Comparison of ENCODE assay signal across 16 cellular contexts in genomic region chr3:44996556-44996969, GRCh38. TPM values are rescaled to one million over a fixed set of nuclear protein-coding genes. Genes with fewer than 3 reads are reported as not detected.
A peak's percentile ranks its signal among the peaks of the same experiment; 100 is the strongest.
DNase-seq lines count a peak whose midpoint lies in the region; ATAC-seq and TF ChIP-seq lines count a peak whose summit lies in the region.
"Had no signal": no experiment of that assay in that cellular context is flagged by ENCODE, and none has a peak within 500 bp of the region (broad histone marks: within the 10 kb centered on the region; RNA-seq: fewer than 3 reads in every experiment).

No MANE protein-coding gene starts in this region.

- peak; percentile 93 for ATAC-seq in activated CD4-positive, alpha-beta T cell treated with anti-CD3 and anti-CD28 coated beads for 36 hours
- no peak for ATAC-seq in IMR-90 (ENCODE audit: low read depth)
- peak; percentile 82 for ATAC-seq in stimulated activated naive CD8-positive, alpha-beta T cell treated with anti-CD3 and anti-CD28 coated beads, Interleukin-15, Interleukin-2, amounts not matched to agents 100 U/mL and 50 U/mL, for 24 hours

- H3K27me3 ChIP-seq in IMR-90 (ENCODE audit: control insufficient read depth, insufficient read depth, low read length) (no peaks in the 10 kb centered on the region), hepatocyte (no peaks in the 10 kb centered on the region)
- H3K27me3 ChIP-seq: ovary had no signal

- peak overlapping the region; percentile 75 for H3K27ac Mint-ChIP-seq in activated CD4-positive, alpha-beta T cell treated with anti-CD3 and anti-CD28 coated beads for 36 hours

- H3K27ac ChIP-seq in IMR-90 (ENCODE audit: insufficient read depth, low read length) (no peak overlapping the region), hepatocyte (peak overlapping the region; percentile 78)
- H3K27ac ChIP-seq: ovary had no signal

- H3K36me3 ChIP-seq in IMR-90 (ENCODE audit: control insufficient read depth, insufficient read depth, low read length) (peaks cover 19% of the 10 kb centered on the region), hepatocyte (replicated peaks; ENCODE audit: insufficient read depth, low read depth) (no peaks in the 10 kb centered on the region)
- H3K36me3 ChIP-seq: ovary had no signal

- TF ChIP-seq POLR2A in IMR-90 (IDR thresholded peaks at IDR 0.05; ENCODE audit: low read depth, low read length) = no peak

- intact Hi-C loops in activated CD4-positive, alpha-beta T cell treated with anti-CD3 and anti-CD28 coated beads for 36 hours (cut with DNase I, micrococcal nuclease) = loop anchor here in 1 of 2 experiments (1.0 kb wide), 1 partner anchor 16 kb away; no protein-coding TSS in a partner anchor
- intact Hi-C loops in IMR-90 (cut with micrococcal nuclease) = no loop called here

- CTCF ChIA-PET in activated CD4-positive, alpha-beta T cell treated with anti-CD3 and anti-CD28 coated beads for 36 hours (lab: Charles Lee) = interaction anchor here (0.6 to 1.2 kb wide), 7 partner anchors 9 to 664 kb away, joined by 3 to 7 read pairs (median 3); no protein-coding TSS in a partner anchor
- CTCF ChIA-PET in IMR-90 (lab: Yijun Ruan, JAX) = no interaction called here

- peaks cover 8% of the 10 kb centered on the region for H3K79me2 ChIP-seq in hepatocyte

- dilution Hi-C loops in IMR-90 (cut with HindIII; ENCODE audit: low sequenced_read_pairs, unreplicated experiment) = no loop called here

- H3K36me3 Mint-ChIP-seq in activated CD4-positive, alpha-beta T cell treated with anti-CD3 and anti-CD28 coated beads for 36 hours (ENCODE audit: low read depth) = peaks cover 65% of the 10 kb centered on the region

- no peak for DNase-seq in activated CD4-positive, alpha-beta T cell treated with anti-CD3 and anti-CD28 coated beads for 36 hours
- no peak for DNase-seq in activated CD4-positive, alpha-beta T cell treated with anti-CD3 and anti-CD28 coated beads for 48 hours
- DNase-seq in IMR-90 (no peak), hepatocyte (ENCODE audit: low spot score) (peak; percentile 67), HK-2 (ENCODE audit: unreplicated experiment) (no peak), NCI-H1048 (lab: John Stamatoyannopoulos, UW) (no peak), amygdala (lab: John Stamatoyannopoulos, UW) (no peak)
- no peak for DNase-seq in stimulated activated naive CD8-positive, alpha-beta T cell treated with anti-CD3 and anti-CD28 coated beads, Interleukin-15, Interleukin-2, amounts not matched to agents 100 U/mL and 50 U/mL, for 24 hours
- DNase-seq: activated CD4-positive, alpha-beta T cell treated with anti-CD3 and anti-CD28 coated beads for 1 hour; foreskin melanocyte; left ventricle myocardium superior; NCI-H146; NK-92 treated with Interleukin-12 subunit alpha and Interleukin-12 subunit beta, amount 100 ng/mL, for 24 hours; ovary had no signal

- H2BK15ac ChIP-seq in IMR-90 (ENCODE audit: low read depth, low read length) = no peak overlapping the region

- in situ Hi-C loops in IMR-90 (cut with MboI; ENCODE audit: low sequenced_read_pairs) = no loop called here

- H2AK9ac ChIP-seq in IMR-90 (replicated peaks; ENCODE audit: low read depth, low read length, poor library complexity) = no peak overlapping the region

- no TSS peak for BruUV-seq in IMR-90 (replicated peaks; lab: Mats Ljungman, UMichigan)

- no peaks in the 10 kb centered on the region for H3K27me3 Mint-ChIP-seq in activated CD4-positive, alpha-beta T cell treated with anti-CD3 and anti-CD28 coated beads for 36 hours

- H3K9me1 ChIP-seq in IMR-90 (ENCODE audit: insufficient read depth, low read length) = peaks cover 31% of the 10 kb centered on the region

- WGBS in IMR-90 (ENCODE audit: extremely low coverage in 2 of 2, insufficient read length in 1 of 2), 2 experiments = no CpG with 5 or more reads among the region's 3 CpGs
- 46% methylated on average over 3 of the region's 3 CpGs for WGBS in hepatocyte (ENCODE audit: low lambda C conversion rate, missing lambda C conversion rate)

- H3K4me3 ChIP-seq in IMR-90 (ENCODE audit: insufficient read depth, low read depth, low read length) = no peak overlapping the region
- no peak overlapping the region for H3K4me3 ChIP-seq in hepatocyte
- H3K4me3 ChIP-seq: ovary, SK-N-MC had no signal

- no peak overlapping the region for H3K4me3 Mint-ChIP-seq in activated CD4-positive, alpha-beta T cell treated with anti-CD3 and anti-CD28 coated beads for 36 hours

- H3K23ac ChIP-seq in IMR-90 (ENCODE audit: low read depth, low read length) = peak overlapping the region; percentile 61; the same call in 1 of the 2 replicates

- no peak overlapping the region for H3K9ac ChIP-seq in IMR-90 (ENCODE audit: low read depth, low read length)

- POLR2A ChIA-PET in activated CD4-positive, alpha-beta T cell treated with anti-CD3 and anti-CD28 coated beads for 36 hours (lab: Charles Lee) = no interaction called here
- POLR2A ChIA-PET in IMR-90 (lab: Charles Lee; ENCODE audit: unreplicated experiment) = no interaction called here

- no peak overlapping the region for H2BK5ac ChIP-seq in IMR-90 (ENCODE audit: low read depth, low read length, poor library complexity, severe bottlenecking)

- H2AK5ac ChIP-seq in IMR-90 (ENCODE audit: low read depth, low read length) = no peak overlapping the region

- no peak for TF ChIP-seq RAD21 in IMR-90 (IDR thresholded peaks at IDR 0.05; ENCODE audit: low read length)

- no peak overlapping the region for H4K5ac ChIP-seq in IMR-90 (ENCODE audit: low read depth, low read length)

- H3K9me2 ChIP-seq in hepatocyte (replicated peaks; ENCODE audit: insufficient read depth) = no peaks in the 10 kb centered on the region

- H3K4me1 ChIP-seq in IMR-90 (ENCODE audit: control insufficient read depth, insufficient read depth, low read length) (peaks cover 21% of the 10 kb centered on the region), hepatocyte (ENCODE audit: insufficient read depth) (peaks cover 38% of the 10 kb centered on the region)

- no peak overlapping the region; a peak in 1 of 4 replicates for H4K8ac ChIP-seq in IMR-90 (ENCODE audit: low read depth in 2 of 2, low read length in 2 of 2)

- no peak overlapping the region for H4K91ac ChIP-seq in IMR-90 (ENCODE audit: insufficient read depth, low read depth, low read length)

- no peaks in the 10 kb centered on the region for H3K9me3 Mint-ChIP-seq in activated CD4-positive, alpha-beta T cell treated with anti-CD3 and anti-CD28 coated beads for 36 hours (ENCODE audit: low read depth)

- H4K20me1 ChIP-seq in IMR-90 (ENCODE audit: insufficient read depth, low read length) = peaks cover 17% of the 10 kb centered on the region
- H4K20me1 ChIP-seq in hepatocyte (ENCODE audit: insufficient read depth, poor library complexity, severe bottlenecking) = no peaks in the 10 kb centered on the region

- H3K79me1 ChIP-seq in IMR-90 (ENCODE audit: low read depth in 1 of 2, low read length in 2 of 2) = peaks cover 35 to 57% of the 10 kb centered on the region in 2 experiments

- H3K18ac ChIP-seq in IMR-90 (ENCODE audit: low read depth, low read length) = no peak overlapping the region

- H2AFZ ChIP-seq in IMR-90 (replicated peaks; ENCODE audit: low read length, poor library complexity) = no peak overlapping the region
- H2AFZ ChIP-seq in hepatocyte = no peak overlapping the region

- no peak overlapping the region; the same call in 1 of the 2 replicates for H3K4ac ChIP-seq in IMR-90 (ENCODE audit: low read depth, low read length)

- H3K9me3 ChIP-seq in IMR-90 (ENCODE audit: control insufficient read depth, insufficient read depth, low read length) (no peaks in the 10 kb centered on the region), hepatocyte (ENCODE audit: low read depth) (no peaks in the 10 kb centered on the region)
- H3K9me3 ChIP-seq: ovary had no signal

- TF ChIP-seq CTCF in IMR-90 (conservative IDR thresholded peaks at IDR 0.05; ENCODE audit: low read depth, low read length) (no peak), hepatocyte (IDR thresholded peaks at IDR 0.05; ENCODE audit: poor library complexity) (no peak)

- H2BK20ac ChIP-seq in IMR-90 (ENCODE audit: low read depth, low read length) = no peak overlapping the region

- no peak overlapping the region for H3K56ac ChIP-seq in IMR-90 (ENCODE audit: extremely low read depth, insufficient read depth, low read length)

- H3K14ac ChIP-seq in IMR-90 (replicated peaks; ENCODE audit: low read depth, low read length) = 0 out of 2 replicates have a peak overlapping the region, but pooled peaks have one; percentile 72

- no peak overlapping the region for H2BK120ac ChIP-seq in IMR-90 (ENCODE audit: low read depth, low read length)

- no peak overlapping the region for H3K4me2 ChIP-seq in IMR-90 (ENCODE audit: low read depth, low read length)
- peak overlapping the region; percentile 35 for H3K4me2 ChIP-seq in hepatocyte

- peaks cover 48% of the 10 kb centered on the region for H3K4me1 Mint-ChIP-seq in activated CD4-positive, alpha-beta T cell treated with anti-CD3 and anti-CD28 coated beads for 36 hours

TF ChIP-seq in IMR-90, 13 proteins besides CTCF, POLR2A, EP300 and RAD21 (continues in another document):
- TF ChIP-seq MAFK (IDR thresholded peaks at IDR 0.05; ENCODE audit: low read depth, low read length) (no peak), BHLHE40 (IDR thresholded peaks at IDR 0.05; ENCODE audit: low read depth, low read length) (no peak), RFX5 (IDR thresholded peaks at IDR 0.05; ENCODE audit: low read depth, low read length) (no peak), NFE2L2 (IDR thresholded peaks at IDR 0.05; ENCODE audit: low read depth, low read length) (no peak)

RNA-seq across cellular contexts. Expression of gene EXOSC7, which starts 20.5 kb away (rescaled TPM):
- total RNA-seq in activated CD4-positive, alpha-beta T cell treated with anti-CD3 and anti-CD28 coated beads for 36 hours = 10 to 100 TPM; 42.7 to 70.7 TPM
- 62.2 and 96.9 TPM in 2 replicates for total RNA-seq in IMR-90 (2012; rRNA removed)
- polyA plus RNA-seq in IMR-90 (2012; rRNA removed) = 52.8 and 61.6 TPM in 2 replicates
- 39.4 and 46.8 TPM in 2 replicates for polyA plus RNA-seq in IMR-90 (2012; cell fraction: cytosol; rRNA removed)
- 22.4 and 65.7 TPM in 2 replicates for polyA plus RNA-seq in IMR-90 (2012; cell fraction: nucleus; rRNA removed; ENCODE audit: low replicate concordance)
- 46.7 and 53.3 TPM in 2 replicates for total RNA-seq in hepatocyte
- polyA plus RNA-seq in hepatocyte = 55.8 and 61.3 TPM in 2 replicates

RNA-seq across cellular contexts. Expression of gene ZDHHC3, which starts 20.6 kb away (rescaled TPM):
- 10 to 100 TPM; 31.9 to 32.9 TPM for total RNA-seq in activated CD4-positive, alpha-beta T cell treated with anti-CD3 and anti-CD28 coated beads for 36 hours
- total RNA-seq in IMR-90 (2012; rRNA removed) = 57.2 and 57.7 TPM in 2 replicates
- 58.0 and 59.6 TPM in 2 replicates for polyA plus RNA-seq in IMR-90 (2012; rRNA removed)
- polyA plus RNA-seq in IMR-90 (2012; cell fraction: cytosol; rRNA removed) = 36.8 and 44.6 TPM in 2 replicates
- polyA plus RNA-seq in IMR-90 (2012; cell fraction: nucleus; rRNA removed; ENCODE audit: low replicate concordance) = 30.2 and 63.6 TPM in 2 replicates
- total RNA-seq in hepatocyte = 60.3 and 71.2 TPM in 2 replicates
- 59.5 and 62.0 TPM in 2 replicates for polyA plus RNA-seq in hepatocyte

RNA-seq across cellular contexts. Expression of gene CLEC3B, which starts 29.5 kb away (rescaled TPM):
- not detected for total RNA-seq in activated CD4-positive, alpha-beta T cell treated with anti-CD3 and anti-CD28 coated beads for 36 hours
- total RNA-seq in IMR-90 (2012; rRNA removed) (1.9 and 3.6 TPM in 2 replicates), hepatocyte (0.64 and 1.3 TPM in 2 replicates)
- polyA plus RNA-seq in IMR-90 (2012; rRNA removed) (13.2 and 13.8 TPM in 2 replicates), hepatocyte (1.7 and 2.6 TPM in 2 replicates)
- polyA plus RNA-seq in IMR-90 (2012; cell fraction: cytosol; rRNA removed) = 20.2 and 52.4 TPM in 2 replicates
- polyA plus RNA-seq in IMR-90 (2012; cell fraction: nucleus; rRNA removed; ENCODE audit: low replicate concordance) = 7.8 and 10.6 TPM in 2 replicates
- total RNA-seq: A172 had no signal
